Comparison of ENCODE assay signal across 1 cellular context in genomic region chr3:177551431-177551836, GRCh38.
TF ChIP-seq lines count a peak whose summit lies in the region.

No MANE protein-coding gene starts in this region.

TF ChIP-seq in GM23338, 12 proteins besides CTCF, POLR2A, EP300 and RAD21 (continued from another document):
- no peak for TF ChIP-seq ZNF462 (CRISPR knock-in tag; IDR thresholded peaks at IDR 0.05)
- TF ChIP-seq NANOG (IDR thresholded peaks at IDR 0.05; ENCODE audit: borderline replicate concordance) = no peak
- TF ChIP-seq ZNF114 (CRISPR knock-in tag; IDR thresholded peaks at IDR 0.05) = no peak
- TF ChIP-seq POLR2AphosphoS5 (IDR thresholded peaks at IDR 0.05; ENCODE audit: low read depth) = no peak
- no peak for TF ChIP-seq STAT1 (IDR thresholded peaks at IDR 0.05; ENCODE audit: unreplicated experiment)
- no peak for TF ChIP-seq CREB1 (CRISPR knock-in tag; IDR thresholded peaks at IDR 0.05; ENCODE audit: low read depth)
